ENCODE assay signal across 16 cellular contexts in genomic region chr2:241087420-241088268, GRCh38. TPM values are rescaled to one million over a fixed set of nuclear protein-coding genes. Genes with fewer than 3 reads are reported as not detected.
A peak's percentile ranks its signal among the peaks of the same experiment; 100 is the strongest.
DNase-seq lines count a peak whose midpoint lies in the region; ATAC-seq and TF ChIP-seq lines count a peak whose summit lies in the region.
"Had no signal": no experiment of that assay in that cellular context is flagged by ENCODE, and none has a peak within 500 bp of the region (broad histone marks: within the 10 kb centered on the region; RNA-seq: fewer than 3 reads in every experiment).

No MANE protein-coding gene starts in this region.

- H3K27me3 ChIP-seq in BLaER1 (no peaks in the 10 kb centered on the region), GM23338 (ENCODE audit: insufficient read depth) (no peaks in the 10 kb centered on the region), endodermal cell (ENCODE audit: control insufficient read depth, insufficient read depth, low read length, poor library complexity, severe bottlenecking) (no peaks in the 10 kb centered on the region), thyroid gland (no peaks in the 10 kb centered on the region)
- H3K27me3 ChIP-seq: Peyer's patch had no signal

- intact Hi-C loops in MCF 10A (cut with micrococcal nuclease) (no loop called here), thyroid gland (cut with DNase I) (no loop called here)

- no peak overlapping the region for H2AFZ ChIP-seq in GM23338

- H3K27me3 Mint-ChIP-seq in GM23338 (ENCODE audit: insufficient read depth, low read depth, poor library complexity): peaks cover 2% of the 10 kb centered on the region
- no peaks in the 10 kb centered on the region for H3K27me3 Mint-ChIP-seq in T-helper 17 cell
- H3K27me3 Mint-ChIP-seq in endodermal cell (ENCODE audit: insufficient read depth): no peaks in the 10 kb centered on the region
- H3K27me3 Mint-ChIP-seq in MCF 10A (ENCODE audit: insufficient read depth, unreplicated experiment): no peaks in the 10 kb centered on the region
- H3K27me3 Mint-ChIP-seq: progenitor cell of endocrine pancreas had no signal

- BruUV-seq in MCF 10A (replicated peaks; lab: Mats Ljungman, UMichigan): no TSS peak

- H3K36me3 Mint-ChIP-seq in GM23338 (ENCODE audit: low read depth) (peaks cover 56% of the 10 kb centered on the region), T-helper 17 cell (ENCODE audit: low read depth) (peaks cover 9% of the 10 kb centered on the region), endodermal cell (ENCODE audit: low read depth) (peaks cover 60% of the 10 kb centered on the region), MCF 10A (ENCODE audit: insufficient read depth, unreplicated experiment) (peaks cover 63% of the 10 kb centered on the region)

- no peaks in the 10 kb centered on the region for H3F3A ChIP-seq in GM23338 (replicated peaks; ENCODE audit: low read depth)

- TF ChIP-seq POLR2A in thyroid gland (IDR thresholded peaks at IDR 0.05): no peak

- peaks cover 74% of the 10 kb centered on the region for H3K36me3 ChIP-seq in BLaER1
- H3K36me3 ChIP-seq in GM23338 (ENCODE audit: insufficient read depth): peaks cover 12% of the 10 kb centered on the region
- peaks cover 54% of the 10 kb centered on the region for H3K36me3 ChIP-seq in endodermal cell (ENCODE audit: control insufficient read depth, insufficient read depth, low read length)
- H3K36me3 ChIP-seq in thyroid gland: peaks cover 36 to 42% of the 10 kb centered on the region in 2 donors

- POLR2A ChIA-PET in MCF 10A (lab: Yijun Ruan, JAX): interaction anchor here (1.1 kb wide), 1 partner anchor 13 kb away, joined by 3 read pairs; no protein-coding TSS in a partner anchor

- H3K27ac Mint-ChIP-seq in GM23338: peak overlapping the region; percentile 85; the same call in 1 of the 2 replicates
- H3K27ac Mint-ChIP-seq in T-helper 17 cell: peak overlapping the region; percentile 43
- H3K27ac Mint-ChIP-seq in endodermal cell: no peak overlapping the region
- H3K27ac Mint-ChIP-seq in MCF 10A (ENCODE audit: low read depth, unreplicated experiment): no peak overlapping the region
- H3K27ac Mint-ChIP-seq: activated CD8-positive, alpha-beta T cell treated with anti-CD3 and anti-CD28 coated beads, Interleukin-2, amount 10 ng/mL, durations not matched to agents 7 days and 5 days; progenitor cell of endocrine pancreas had no signal

- H3K4me1 ChIP-seq in BLaER1 (peaks cover 44% of the 10 kb centered on the region), GM23338 (ENCODE audit: insufficient read depth) (no peaks in the 10 kb centered on the region), endodermal cell (ENCODE audit: control insufficient read depth, insufficient read depth, low read length) (no peaks in the 10 kb centered on the region), thyroid gland (peaks cover 22 to 31% of the 10 kb centered on the region in 2 donors)
- H3K4me1 ChIP-seq: Peyer's patch had no signal

- 0 out of 2 replicates have a peak, but pooled peaks cover 3% of the 10 kb centered on the region for H3K79me2 ChIP-seq in GM23338 (replicated peaks; ENCODE audit: insufficient read depth)

- CTCF ChIA-PET in MCF 10A (lab: Yijun Ruan, JAX): interaction anchor here (0.6 to 1.2 kb wide), 4 partner anchors 8 to 10 kb away, joined by 3 to 5 read pairs (median 4); no protein-coding TSS in a partner anchor

- TF ChIP-seq CTCF in GM23338 (conservative IDR thresholded peaks at IDR 0.05; ENCODE audit: low read depth in 2 of 2) (no peak), endodermal cell (conservative IDR thresholded peaks at IDR 0.05) (no peak), MCF 10A (IDR thresholded peaks at IDR 0.05; ENCODE audit: unreplicated experiment) (no peak), thyroid gland (IDR thresholded peaks at IDR 0.05) (no peak)

- no peak for DNase-seq in GM23338 (ENCODE audit: low spot score)
- DNase-seq in T-helper 17 cell: no peak
- DNase-seq in endodermal cell: no peak
- no peak for DNase-seq in mucosa of gallbladder (ENCODE audit: low spot score)
- no peak for DNase-seq in MCF 10A (ENCODE audit: unreplicated experiment)
- DNase-seq in thyroid gland: no peak
- DNase-seq: activated CD8-positive, alpha-beta T cell treated with anti-CD3 and anti-CD28 coated beads, Interleukin-2, amount 10 ng/mL, durations not matched to agents 7 days and 5 days; cortex of kidney; MV-4-11; NCI-H446 treated with DMSO at 0.1 percent for 48 hours; stimulated activated naive CD8-positive, alpha-beta T cell treated with anti-CD3 and anti-CD28 coated beads, Interleukin-15, Interleukin-2, amounts not matched to agents 100 U/mL and 50 U/mL, for 24 hours; T-helper 2 cell had no signal

- H3K9me2 ChIP-seq in GM23338 (ENCODE audit: insufficient read depth): no peaks in the 10 kb centered on the region

- H3K27ac ChIP-seq in BLaER1: peak overlapping the region; percentile 49; the same call in 1 of the 2 replicates
- no peak overlapping the region for H3K27ac ChIP-seq in GM23338 (ENCODE audit: low read depth)
- H3K27ac ChIP-seq in endodermal cell (ENCODE audit: low read depth, low read length): no peak overlapping the region
- H3K27ac ChIP-seq in thyroid gland: peak overlapping the region in 1 of 3 donors; percentile 97

- no peak overlapping the region for H3K4me3 Mint-ChIP-seq in GM23338
- H3K4me3 Mint-ChIP-seq in T-helper 17 cell: peak overlapping the region; percentile 33
- H3K4me3 Mint-ChIP-seq in endodermal cell: no peak overlapping the region
- no peak overlapping the region for H3K4me3 Mint-ChIP-seq in MCF 10A (ENCODE audit: unreplicated experiment)
- H3K4me3 Mint-ChIP-seq: activated CD8-positive, alpha-beta T cell treated with anti-CD3 and anti-CD28 coated beads, Interleukin-2, amount 10 ng/mL, durations not matched to agents 7 days and 5 days had no signal

- no peaks in the 10 kb centered on the region for H3K9me3 Mint-ChIP-seq in GM23338
- no peaks in the 10 kb centered on the region for H3K9me3 Mint-ChIP-seq in endodermal cell
- no peaks in the 10 kb centered on the region for H3K9me3 Mint-ChIP-seq in MCF 10A (ENCODE audit: unreplicated experiment)

- H3K4me3 ChIP-seq in BLaER1 (no peak overlapping the region), GM23338 (no peak overlapping the region), endodermal cell (ENCODE audit: low read length) (no peak overlapping the region), thyroid gland (replicated peaks in 1 of 3) (no peak overlapping the region)
- H3K4me3 ChIP-seq: Peyer's patch had no signal

- WGBS in endodermal cell (ENCODE audit: insufficient coverage in 1 of 2, insufficient read length in 1 of 2), 2 experiments: 96% methylated on average over 27 to 29 of the region's 29 CpGs
- WGBS in thyroid gland, 2 donors: 94% methylated on average over 29 of the region's 29 CpGs

- H3K4me1 Mint-ChIP-seq in GM23338: no peaks in the 10 kb centered on the region
- H3K4me1 Mint-ChIP-seq in T-helper 17 cell: peaks cover 12% of the 10 kb centered on the region
- H3K4me1 Mint-ChIP-seq in endodermal cell: peaks cover under 1% of the 10 kb centered on the region
- no peaks in the 10 kb centered on the region for H3K4me1 Mint-ChIP-seq in MCF 10A (ENCODE audit: insufficient read depth, unreplicated experiment)

- ATAC-seq in GM18909 (IDR thresholded peaks at IDR 0.05; ENCODE audit: poor library complexity, unreplicated experiment): peak; percentile 65
- ATAC-seq in GM23338: no peak
- no peak for ATAC-seq in T-helper 17 cell
- ATAC-seq: activated CD8-positive, alpha-beta T cell treated with anti-CD3 and anti-CD28 coated beads, Interleukin-2, amount 10 ng/mL, durations not matched to agents 7 days and 5 days; stimulated activated naive CD8-positive, alpha-beta T cell treated with anti-CD3 and anti-CD28 coated beads, Interleukin-15, Interleukin-2, amounts not matched to agents 100 U/mL and 50 U/mL, for 24 hours had no signal

- H3K9me3 ChIP-seq in BLaER1: no peaks in the 10 kb centered on the region
- H3K9me3 ChIP-seq in T-helper 17 cell (ENCODE audit: control insufficient read depth, low read length, poor library complexity, severe bottlenecking): no peaks in the 10 kb centered on the region
- H3K9me3 ChIP-seq in endodermal cell (ENCODE audit: control insufficient read depth, low read length): no peaks in the 10 kb centered on the region
- no peaks in the 10 kb centered on the region for H3K9me3 ChIP-seq in thyroid gland
- H3K9me3 ChIP-seq: Peyer's patch had no signal

- peaks cover 53% of the 10 kb centered on the region for H4K20me1 ChIP-seq in BLaER1
- peaks cover 4% of the 10 kb centered on the region for H4K20me1 ChIP-seq in GM23338 (replicated peaks; ENCODE audit: insufficient read depth)

- H3K9ac ChIP-seq in BLaER1 (peak overlapping the region; percentile 61), endodermal cell (ENCODE audit: extremely low read depth, low read length, poor library complexity, severe bottlenecking) (no peak overlapping the region)

- H3K4me2 ChIP-seq in BLaER1 (peak overlapping the region; percentile 73), GM23338 (no peak overlapping the region)

TF ChIP-seq in GM23338, 12 proteins besides CTCF, POLR2A, EP300 and RAD21 (continues in another document):
- no peak for TF ChIP-seq NANOG (IDR thresholded peaks at IDR 0.05; ENCODE audit: borderline replicate concordance)

RNA-seq across cellular contexts. Expression of gene MTERF4, which starts 14.4 kb away (rescaled TPM):
- total RNA-seq in GM23338 (2014; rRNA removed; shearing (Covaris generic)): 58.0 and 63.6 TPM in 2 replicates
- polyA plus RNA-seq in GM23338 (2016; fragmentation: Nextera tagmentation; extraction: Ambion mirVana): 15.3 and 15.7 TPM in 2 replicates
- total RNA-seq in T-helper 17 cell (10 to 100 TPM; 66.7 to 82.9 TPM), endodermal cell (10 to 100 TPM; 33.2 to 42.5 TPM), mucosa of gallbladder (32.7 TPM), MCF 10A (2022) (29.9 and 34.3 TPM in 2 replicates), thyroid gland (100 to 1,000 TPM in 1 of 4 donors, 10 to 100 TPM in 3; 67.8 to 110 (median 91.0) TPM)
- polyA plus RNA-seq in endodermal cell (2013, experiment 1 of 2): 37.9 TPM
- 36.3 TPM for polyA plus RNA-seq in endodermal cell (2013, experiment 2 of 2)

Comparison
In these comparisons a context has a peak if more than half of its experiments do, and no peak if none do; other contexts are left out.
1. H3K27ac Mint-ChIP-seq: peak in GM23338 (single experiment) and T-helper 17 cell (single experiment); none in endodermal cell (single experiment) and MCF 10A (single experiment).